ENCODE assay signal across 18 cellular contexts in the genomic region with DNA sequence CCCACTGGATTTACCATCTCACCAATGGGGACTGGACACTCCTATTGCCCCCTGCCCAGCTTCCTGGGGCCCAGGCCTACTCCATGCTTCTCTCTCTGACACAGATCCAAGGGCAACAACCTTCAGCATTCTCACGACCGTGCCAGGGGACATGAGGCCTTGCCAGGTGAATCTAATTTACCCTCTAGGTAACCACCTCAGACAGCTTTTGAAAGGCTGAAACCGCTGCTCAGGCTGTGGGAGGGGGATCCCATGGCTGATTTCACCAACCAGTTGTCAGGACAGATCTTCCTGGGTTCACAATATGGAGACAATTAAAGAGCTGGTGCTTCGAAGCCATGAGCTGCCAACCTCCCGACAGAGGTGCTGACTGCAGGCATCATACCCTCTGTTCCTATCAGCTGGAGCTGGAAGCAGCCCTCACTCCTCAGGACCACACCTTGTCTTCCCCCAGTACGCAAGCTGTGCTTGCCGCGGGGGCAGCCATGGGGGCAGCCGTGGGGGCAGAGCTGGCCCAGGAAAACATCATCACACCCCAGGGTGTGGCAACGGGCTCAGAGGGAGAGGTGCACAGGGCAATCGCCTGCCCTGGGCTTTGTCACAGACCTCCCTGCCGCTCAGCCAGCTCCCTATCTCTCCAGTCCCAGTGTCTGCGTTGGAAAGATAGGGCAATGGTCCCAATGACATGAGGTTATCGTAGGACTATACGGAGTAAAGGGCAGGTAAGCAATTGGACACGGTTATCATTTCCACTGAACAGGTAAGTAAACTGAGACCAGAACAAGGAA.
DNase-seq lines count a peak whose midpoint lies in the region; ATAC-seq and TF ChIP-seq lines count a peak whose summit lies in the region.
"Had no signal": no experiment of that assay in that cellular context is flagged by ENCODE, and none has a peak within 500 bp of the region (broad histone marks: within the 10 kb centered on the region; RNA-seq: fewer than 3 reads in every experiment).

No MANE protein-coding gene starts in this region.

- peak; percentile 20 for DNase-seq in activated T-cell treated with anti-CD3 and anti-CD28 coated beads, Interleukin-2, amount 50 U/mL, for 24 hours
- DNase-seq in activated T-cell treated with anti-CD3 and anti-CD28 coated beads, Interleukin-2, amount 50 U/mL, for 4 hours = no peak
- DNase-seq in Peyer's patch = peak in 2 of 3 donors; percentile 29 to 37
- DNase-seq in left lobe of liver (ENCODE audit: low spot score) = no peak
- DNase-seq in spleen = peak; percentile 67
- DNase-seq in NCI-H1694 (lab: John Stamatoyannopoulos, UW) = no peak
- DNase-seq: DMS79, HCEC 1CT, IMR-90, NCI-H1417, NCI-H2029, NCI-H2171 treated with DMSO at 0.1 percent for 48 hours, NCI-H774, PC-9 had no signal

- H3K9me3 Mint-ChIP-seq in activated T-cell treated with anti-CD3 and anti-CD28 coated beads, Interleukin-2, amount 50 U/mL, for 24 hours = no peaks in the 10 kb centered on the region
- H3K9me3 Mint-ChIP-seq in activated T-cell treated with anti-CD3 and anti-CD28 coated beads, Interleukin-2, amount 50 U/mL, for 4 hours = no peaks in the 10 kb centered on the region

- H3K36me3 ChIP-seq in Peyer's patch = no peaks in the 10 kb centered on the region
- no peaks in the 10 kb centered on the region for H3K36me3 ChIP-seq in spleen

- no peak for ATAC-seq in activated T-cell treated with anti-CD3 and anti-CD28 coated beads, Interleukin-2, amount 50 U/mL, for 4 hours
- ATAC-seq in left lobe of liver = peak; percentile 42
- no peak for ATAC-seq in GM21360 (IDR thresholded peaks at IDR 0.05; ENCODE audit: unreplicated experiment)
- no peak for ATAC-seq in GM21423 (IDR thresholded peaks at IDR 0.05; ENCODE audit: unreplicated experiment)
- ATAC-seq: A549, GM12878 had no signal

- H3K9me3 ChIP-seq in Peyer's patch (no peaks in the 10 kb centered on the region), spleen (no peaks in the 10 kb centered on the region)
- H3K9me3 ChIP-seq: A549 had no signal

- TF ChIP-seq POLR2A in Peyer's patch (IDR thresholded peaks at IDR 0.05) (no peak), spleen (IDR thresholded peaks at IDR 0.05) (no peak)

- H3K4me1 Mint-ChIP-seq in activated T-cell treated with anti-CD3 and anti-CD28 coated beads, Interleukin-2, amount 50 U/mL, for 24 hours (ENCODE audit: low read depth) = peaks cover 3% of the 10 kb centered on the region
- H3K4me1 Mint-ChIP-seq in activated T-cell treated with anti-CD3 and anti-CD28 coated beads, Interleukin-2, amount 50 U/mL, for 4 hours (ENCODE audit: low read depth) = peaks cover 8% of the 10 kb centered on the region

- H3K27ac Mint-ChIP-seq in activated T-cell treated with anti-CD3 and anti-CD28 coated beads, Interleukin-2, amount 50 U/mL, for 24 hours = no peak overlapping the region

- H3K4me3 ChIP-seq in Peyer's patch (no peak overlapping the region), spleen (no peak overlapping the region)
- H3K4me3 ChIP-seq: A549, GM12878, PC-9 had no signal

- intact Hi-C loops in spleen (cut with DNase I; ENCODE audit: low total_unique reads) = no loop called here

- no peaks in the 10 kb centered on the region for H3K36me3 Mint-ChIP-seq in activated T-cell treated with anti-CD3 and anti-CD28 coated beads, Interleukin-2, amount 50 U/mL, for 24 hours (ENCODE audit: low read depth)
- no peaks in the 10 kb centered on the region for H3K36me3 Mint-ChIP-seq in activated T-cell treated with anti-CD3 and anti-CD28 coated beads, Interleukin-2, amount 50 U/mL, for 4 hours (ENCODE audit: insufficient read depth)

- H3K27me3 ChIP-seq in Peyer's patch (no peaks in the 10 kb centered on the region), spleen (replicated peaks in 1 of 7) (no peaks in the 10 kb centered on the region)

- H3K27me3 Mint-ChIP-seq in activated T-cell treated with anti-CD3 and anti-CD28 coated beads, Interleukin-2, amount 50 U/mL, for 24 hours = no peaks in the 10 kb centered on the region
- peaks cover 2% of the 10 kb centered on the region for H3K27me3 Mint-ChIP-seq in activated T-cell treated with anti-CD3 and anti-CD28 coated beads, Interleukin-2, amount 50 U/mL, for 4 hours (ENCODE audit: low read depth)

- no peak overlapping the region for H3K27ac ChIP-seq in Peyer's patch
- H3K27ac ChIP-seq in spleen = no peak overlapping the region
- H3K27ac ChIP-seq: A549, PC-9 had no signal

- no peak for TF ChIP-seq CTCF in Peyer's patch (IDR thresholded peaks at IDR 0.05)
- TF ChIP-seq CTCF in spleen (IDR thresholded peaks at IDR 0.05 in 8 of 11, conservative IDR thresholded peaks at IDR 0.05 in 3 of 11) = no peak

- WGBS in spleen, 5 donors = 85 to 89% (median 86%) methylated on average over 16 of the region's 16 CpGs

- no peaks in the 10 kb centered on the region for H3K4me1 ChIP-seq in Peyer's patch
- peaks cover 0 to 35% (median 0%) of the 10 kb centered on the region in 6 donors for H3K4me1 ChIP-seq in spleen
- H3K4me1 ChIP-seq: A549 had no signal

- no peak overlapping the region for H3K4me3 Mint-ChIP-seq in activated T-cell treated with anti-CD3 and anti-CD28 coated beads, Interleukin-2, amount 50 U/mL, for 24 hours
- H3K4me3 Mint-ChIP-seq in activated T-cell treated with anti-CD3 and anti-CD28 coated beads, Interleukin-2, amount 50 U/mL, for 4 hours = no peak overlapping the region

Comparison
In these comparisons a context has a peak if more than half of its experiments do, and no peak if none do; other contexts are left out.
1. DNase-seq: peak in activated T-cell treated with anti-CD3 and anti-CD28 coated beads, Interleukin-2, amount 50 U/mL, for 24 hours (single experiment), Peyer's patch (2 of 3) and spleen (single experiment); none in activated T-cell treated with anti-CD3 and anti-CD28 coated beads, Interleukin-2, amount 50 U/mL, for 4 hours (single experiment), left lobe of liver (single experiment) and NCI-H1694 (single experiment).